ENCODE assay signal across 27 cellular contexts in genomic region chr9:36501727-36502126, GRCh38.
"Had no signal": no experiment of that assay in that cellular context is flagged by ENCODE, and none has a peak within 500 bp of the region (broad histone marks: within the 10 kb centered on the region; RNA-seq: fewer than 3 reads in every experiment).

No MANE protein-coding gene starts in this region.

- H3K4me3 ChIP-seq: adrenal gland, body of pancreas, colonic mucosa, esophagus squamous epithelium, gastroesophageal sphincter had no signal

- H3K27ac ChIP-seq: adrenal gland, body of pancreas, colonic mucosa, epithelial cell of prostate, esophagus squamous epithelium, gastroesophageal sphincter had no signal

- H3K9me3 ChIP-seq: adrenal gland, body of pancreas, colonic mucosa, esophagus squamous epithelium, gastroesophageal sphincter had no signal

- ATAC-seq: activated CD4-positive, alpha-beta T cell treated with anti-CD3 and anti-CD28 coated beads for 36 hours; activated CD8-positive, alpha-beta memory T cell treated with anti-CD3 and anti-CD28 coated beads, Interleukin-2, amount 10 ng/mL, durations not matched to agents 7 days and 5 days; activated CD8-positive, alpha-beta T cell treated with anti-CD3 and anti-CD28 coated beads, Interleukin-2, amount 10 ng/mL, durations not matched to agents 7 days and 5 days; activated naive CD8-positive, alpha-beta T cell treated with anti-CD3 and anti-CD28 coated beads, Interleukin-2, amount 50 U/mL, for 24 hours; body of pancreas; gastroesophageal sphincter had no signal

- H3K4me1 ChIP-seq: adrenal gland, body of pancreas, colonic mucosa, esophagus squamous epithelium, gastroesophageal sphincter had no signal

- H3K36me3 ChIP-seq: adrenal gland, colonic mucosa, esophagus squamous epithelium, gastroesophageal sphincter had no signal

- DNase-seq: activated CD4-positive, alpha-beta memory T cell treated with anti-CD3 and anti-CD28 coated beads for 36 hours; activated CD4-positive, alpha-beta T cell treated with anti-CD3 and anti-CD28 coated beads for 36 hours; activated CD4-positive, alpha-beta T cell treated with anti-CD3 and anti-CD28 coated beads, Interleukin-2, amount 10 ng/mL, durations not matched to agents 24 days and 14 days; activated CD4-positive, CD25-positive, alpha-beta regulatory T cell; activated CD4-positive, CD25-positive, alpha-beta regulatory T cell treated with anti-CD3 and anti-CD28 coated beads, Interleukin-2, amount 50 U/mL, for 72 hours; activated CD8-positive, alpha-beta memory T cell treated with anti-CD3 and anti-CD28 coated beads, Interleukin-2, amount 10 ng/mL, durations not matched to agents 7 days and 5 days; activated CD8-positive, alpha-beta memory T cell treated with anti-CD3 and anti-CD28 coated beads, Interleukin-2, amount 50 U/mL, for 4 hours; activated CD8-positive, alpha-beta T cell treated with anti-CD3 and anti-CD28 coated beads, Interleukin-2, amount 10 ng/mL, durations not matched to agents 7 days and 5 days; activated effector memory CD4-positive, alpha-beta T cell treated with anti-CD3 and anti-CD28 coated beads, Interleukin-2, amount 50 U/mL, for 16 hours; activated naive CD4-positive, alpha-beta T cell treated with anti-CD3 and anti-CD28 coated beads for 36 hours; activated naive CD8-positive, alpha-beta T cell treated with anti-CD3 and anti-CD28 coated beads for 36 hours; activated naive CD8-positive, alpha-beta T cell treated with anti-CD3 and anti-CD28 coated beads, Interleukin-2, amount 50 U/mL, for 24 hours; activated T-cell treated with anti-CD3 and anti-CD28 coated beads, Interleukin-2, amount 50 U/mL, for 1 hour; activated T-cell treated with anti-CD3 and anti-CD28 coated beads, Interleukin-2, amount 50 U/mL, for 48 hours; adrenal gland; amygdala; aorta; body of pancreas; central memory CD4-positive, alpha-beta T cell; cerebellar nuclear complex; colonic mucosa; effector CD8-positive, alpha-beta T cell; esophagus squamous epithelium; foreskin melanocyte; T-helper 2 cell had no signal

- H3K27me3 ChIP-seq: adrenal gland, body of pancreas, colonic mucosa, esophagus squamous epithelium, gastroesophageal sphincter had no signal
